ENCODE assay signal across 2 cellular contexts in genomic region chr15:22819651-22820050, GRCh38.
TF ChIP-seq lines count a peak whose summit lies in the region.

No MANE protein-coding gene starts in this region.

TF ChIP-seq in K562, 482 proteins besides CTCF, POLR2A, EP300 and RAD21 (continued from another document):
- TF ChIP-seq ZBTB26 (CRISPR knock-in tag; IDR thresholded peaks at IDR 0.05) (no peak), RBBP5 (IDR thresholded peaks at IDR 0.05; ENCODE audit: borderline replicate concordance, insufficient read depth, low read length, poor library complexity, severe bottlenecking) (no peak)

TF ChIP-seq in SK-N-SH treated with all-trans-retinoic acid at 6 μM for 48 hours, 23 proteins besides CTCF, POLR2A, EP300 and RAD21 (continued from another document):
- TF ChIP-seq CREB5 (CRISPR knock-in tag; IDR thresholded peaks at IDR 0.05; ENCODE audit: low read depth) (no peak), ZFP3 (CRISPR knock-in tag; IDR thresholded peaks at IDR 0.05) (no peak), ESRRG (CRISPR knock-in tag; IDR thresholded peaks at IDR 0.05) (no peak), ZNF70 (CRISPR knock-in tag; IDR thresholded peaks at IDR 0.05) (no peak)
